ENCODE assay signal across 10 cellular contexts in genomic region chr12:85951823-85952222, GRCh38.
A peak's percentile ranks its signal among the peaks of the same experiment; 100 is the strongest.
DNase-seq lines count a peak whose midpoint lies in the region; ATAC-seq, FAIRE-seq and TF ChIP-seq lines count a peak whose summit lies in the region.
"Had no signal": no experiment of that assay in that cellular context is flagged by ENCODE, and none has a peak within 500 bp of the region (broad histone marks: within the 10 kb centered on the region; RNA-seq: fewer than 3 reads in every experiment).

No MANE protein-coding gene starts in this region.

- no TSS peak for BruUV-seq in Panc1 (replicated peaks; lab: Mats Ljungman, UMichigan)

- H3K27ac ChIP-seq in Panc1 (ENCODE audit: low read length), result no peak overlapping the region
- H3K27ac ChIP-seq: SJCRH30 had no signal

- POLR2A ChIA-PET in Panc1 (lab: Charles Lee), result no interaction called here

- H3K27me3 ChIP-seq in Panc1 (ENCODE audit: control insufficient read depth, insufficient read depth, low read length), result no peaks in the 10 kb centered on the region
- H3K27me3 ChIP-seq: SJCRH30 had no signal

- no peak for ATAC-seq in Panc1
- ATAC-seq in HG03432 (IDR thresholded peaks at IDR 0.05; ENCODE audit: unreplicated experiment), result no peak
- ATAC-seq in HG02885 (IDR thresholded peaks at IDR 0.05; ENCODE audit: poor library complexity, unreplicated experiment), result no peak
- ATAC-seq in GM18873 (IDR thresholded peaks at IDR 0.05; ENCODE audit: low FRiP score, unreplicated experiment), result no peak
- ATAC-seq in GM21390 (IDR thresholded peaks at IDR 0.05; ENCODE audit: unreplicated experiment), result no peak

- TF ChIP-seq CTCF in Panc1 (IDR thresholded peaks at IDR 0.05), result peak; percentile 29; the same call in 1 of the 2 replicates

- in situ Hi-C loops in Panc1 (cut with HindIII; ENCODE audit: low pct_unique_long_range_greater_than_20kb, low sequenced_read_pairs), result no loop called here

- no peaks in the 10 kb centered on the region; the same call in 1 of the 2 replicates for H3K4me1 ChIP-seq in Panc1 (ENCODE audit: control insufficient read depth, insufficient read depth, low read length)
- H3K4me1 ChIP-seq: SJCRH30 had no signal

- no peak overlapping the region for H3K4me3 ChIP-seq in Panc1 (ENCODE audit: low read depth in 2 of 2, low read length in 2 of 2)
- H3K4me3 ChIP-seq: lung, SJCRH30 had no signal

- FAIRE-seq in A204.1 (lab: Jason Lieb, UNC), result peak; percentile 86

- intact Hi-C loops in Panc1 (cut with micrococcal nuclease; ENCODE audit: unreplicated experiment), result loop anchor here (2.0 kb wide), 1 partner anchor 29 kb away; no protein-coding TSS in a partner anchor

- no peaks in the 10 kb centered on the region for H3K36me3 ChIP-seq in Panc1 (ENCODE audit: control insufficient read depth, insufficient read depth, low read length)
- H3K36me3 ChIP-seq: SJCRH30 had no signal

- CTCF ChIA-PET in Panc1 (lab: Charles Lee), result no interaction called here

- no peaks in the 10 kb centered on the region for H3K9me3 ChIP-seq in Panc1 (ENCODE audit: control insufficient read depth, insufficient read depth, low read depth, low read length)
- H3K9me3 ChIP-seq: SJCRH30 had no signal

- DNase-seq in HCEC 1CT, result peak; percentile 43
- DNase-seq in Panc1 (ENCODE audit: low read depth, low spot score), result peak; percentile 10
- peak; percentile 48 for DNase-seq in fibroblast of peridontal ligament (ENCODE audit: extremely low read depth)
